ENCODE assay signal across 15 cellular contexts in genomic region chr20:21269772-21270171, GRCh38. TPM values are rescaled to one million over a fixed set of nuclear protein-coding genes. Genes with fewer than 3 reads are reported as not detected.
DNase-seq lines count a peak whose midpoint lies in the region; ATAC-seq and TF ChIP-seq lines count a peak whose summit lies in the region.
"Had no signal": no experiment of that assay in that cellular context is flagged by ENCODE, and none has a peak within 500 bp of the region (broad histone marks: within the 10 kb centered on the region; RNA-seq: fewer than 3 reads in every experiment).

No MANE protein-coding gene starts in this region.

- no peaks in the 10 kb centered on the region for H3K4me1 Mint-ChIP-seq in progenitor cell of endocrine pancreas (ENCODE audit: low read depth)
- H3K4me1 Mint-ChIP-seq: B cell had no signal

- no peaks in the 10 kb centered on the region for H3K9me3 Mint-ChIP-seq in progenitor cell of endocrine pancreas (ENCODE audit: low read depth)

- H3K36me3 Mint-ChIP-seq in progenitor cell of endocrine pancreas (ENCODE audit: insufficient read depth) = no peaks in the 10 kb centered on the region
- H3K36me3 Mint-ChIP-seq: CD8-positive, alpha-beta T cell had no signal

- H3K27me3 Mint-ChIP-seq in progenitor cell of endocrine pancreas = peaks cover 3% of the 10 kb centered on the region

- TF ChIP-seq CTCF in GM12865 (IDR thresholded peaks at IDR 0.05; ENCODE audit: insufficient read depth, low read depth, low read length, missing control alignments) = no peak
- no peak for TF ChIP-seq CTCF in progenitor cell of endocrine pancreas (IDR thresholded peaks at IDR 0.05; ENCODE audit: unreplicated experiment)

- no peak overlapping the region for H3K4me3 ChIP-seq in GM12865 (ENCODE audit: low read depth, low read length)
- H3K4me3 ChIP-seq: A549; BLaER1 treated with 17β-estradiol and CSF1 and Interleukin-3, amounts not matched to agents 10 nM and 100 nM had no signal

- DNase-seq in GM12865 (ENCODE audit: low read depth) (peak; percentile 26), dedifferentiated amniotic fluid mesenchymal stem cell (ENCODE audit: extremely low spot score) (peak; percentile 7), iPS-NIHi7 (ENCODE audit: extremely low spot score) (no peak), progenitor cell of endocrine pancreas (ENCODE audit: low spot score, unreplicated experiment) (no peak)
- DNase-seq: AML-193; Caco-2; Calu3; CD4-positive, alpha-beta T cell; CD8-positive, alpha-beta T cell; DMS79 treated with DMSO at 0.1 percent for 48 hours; GF-D8 had no signal

- H3K4me3 Mint-ChIP-seq in progenitor cell of endocrine pancreas (ENCODE audit: low read depth) = no peak overlapping the region
- H3K4me3 Mint-ChIP-seq: B cell; CD4-positive, alpha-beta T cell; CD8-positive, alpha-beta T cell had no signal

- H3K27ac Mint-ChIP-seq in progenitor cell of endocrine pancreas = no peak overlapping the region
- H3K27ac Mint-ChIP-seq: B cell; CD4-positive, alpha-beta T cell; CD8-positive, alpha-beta T cell had no signal

- ATAC-seq in HG02610 (IDR thresholded peaks at IDR 0.05; ENCODE audit: unreplicated experiment) = peak; percentile 54
- ATAC-seq: A549; CD8-positive, alpha-beta T cell had no signal

RNA-seq across cellular contexts. Expression of gene XRN2, which starts 33.4 kb away (rescaled TPM):
- 90.2 and 91.0 TPM in 2 replicates for total RNA-seq in progenitor cell of endocrine pancreas

Comparison
In these comparisons a context has a peak if more than half of its experiments do, and no peak if none do; other contexts are left out.
1. DNase-seq: peak in GM12865 (single experiment) and dedifferentiated amniotic fluid mesenchymal stem cell (single experiment); none in iPS-NIHi7 (single experiment) and progenitor cell of endocrine pancreas (single experiment).